ENCODE assay signal across 28 cellular contexts in genomic region chr18:37381554-37381953, GRCh38.
"Had no signal": no experiment of that assay in that cellular context is flagged by ENCODE, and none has a peak within 500 bp of the region (broad histone marks: within the 10 kb centered on the region; RNA-seq: fewer than 3 reads in every experiment).

No MANE protein-coding gene starts in this region.

- H3K36me3 ChIP-seq: pancreas, prostate gland, right atrium auricular region, spleen, tibial nerve had no signal

- H3K36me3 Mint-ChIP-seq: activated naive CD8-positive, alpha-beta T cell; mesothelial cell of epicardium had no signal

- H3K9me3 ChIP-seq: pancreas, prostate gland, right atrium auricular region, spleen had no signal

- H3K9me3 Mint-ChIP-seq: central memory CD8-positive, alpha-beta T cell; dendritic cell treated with granulocyte-macrophage colony-stimulating factor and Interleukin-4, amounts not matched to agents 40 ng/mL and 50 ng/mL, for 4 days; mesothelial cell of epicardium; nephron progenitor cell; T-helper 2 cell treated with Interferon-gamma antibody and Interleukin-4, amounts not matched to agents 5 μg/mL and 100 μg/mL, for 36 hours had no signal

- H3K27ac Mint-ChIP-seq: activated naive CD8-positive, alpha-beta T cell; dendritic cell treated with granulocyte-macrophage colony-stimulating factor and Interleukin-4, amounts not matched to agents 40 ng/mL and 50 ng/mL, for 4 days; mesothelial cell of epicardium; nephron progenitor cell; T-helper 2 cell treated with Interferon-gamma antibody and Interleukin-4, amounts not matched to agents 5 μg/mL and 100 μg/mL, for 36 hours had no signal

- DNase-seq: activated CD4-positive, alpha-beta T cell treated with anti-CD3 and anti-CD28 coated beads for 4 hours; activated CD4-positive, alpha-beta T cell treated with anti-CD3 and anti-CD28 coated beads, Interleukin-2, amount 50 U/mL, for 4 hours; activated effector memory CD4-positive, alpha-beta T cell treated with Interleukin-2 at 50 U/mL for 16 hours; activated naive CD4-positive, alpha-beta T cell treated with Interleukin-2 at 50 U/mL for 16 hours; anterior cingulate cortex; effector CD4-positive, alpha-beta T cell; glutamatergic neuron; left colon; mammary epithelial cell; naive B cell; nephron progenitor cell; pancreas; spleen; stimulated activated naive CD4-positive, alpha-beta T cell treated with Interleukin-2 at 50 U/mL for 16 hours; T-helper 1 cell had no signal

- H3K27me3 ChIP-seq: pancreas, right atrium auricular region, tibial nerve had no signal

- H3K27ac ChIP-seq: epithelial cell of prostate, pancreas, prostate gland, right atrium auricular region, spleen, tibial nerve had no signal

- ATAC-seq: left colon had no signal

- H3K4me1 Mint-ChIP-seq: central memory CD8-positive, alpha-beta T cell; naive B cell had no signal

- FAIRE-seq: bronchial epithelial cell, endometrium, frontal cortex, keratinocyte, pancreas had no signal

- H3K27me3 Mint-ChIP-seq: central memory CD8-positive, alpha-beta T cell had no signal

- H3K4me3 ChIP-seq: pancreas, prostate gland, right atrium auricular region, spleen, tibial nerve had no signal

- H3K4me3 Mint-ChIP-seq: activated naive CD8-positive, alpha-beta T cell; central memory CD8-positive, alpha-beta T cell; dendritic cell treated with granulocyte-macrophage colony-stimulating factor and Interleukin-4, amounts not matched to agents 40 ng/mL and 50 ng/mL, for 4 days; mesothelial cell of epicardium; naive B cell; nephron progenitor cell; T-helper 2 cell treated with Interferon-gamma antibody and Interleukin-4, amounts not matched to agents 5 μg/mL and 100 μg/mL, for 36 hours had no signal

- H3K4me1 ChIP-seq: pancreas, prostate gland, right atrium auricular region, tibial nerve had no signal
